Comparison of ENCODE assay signal across 12 cellular contexts in the genomic region with DNA sequence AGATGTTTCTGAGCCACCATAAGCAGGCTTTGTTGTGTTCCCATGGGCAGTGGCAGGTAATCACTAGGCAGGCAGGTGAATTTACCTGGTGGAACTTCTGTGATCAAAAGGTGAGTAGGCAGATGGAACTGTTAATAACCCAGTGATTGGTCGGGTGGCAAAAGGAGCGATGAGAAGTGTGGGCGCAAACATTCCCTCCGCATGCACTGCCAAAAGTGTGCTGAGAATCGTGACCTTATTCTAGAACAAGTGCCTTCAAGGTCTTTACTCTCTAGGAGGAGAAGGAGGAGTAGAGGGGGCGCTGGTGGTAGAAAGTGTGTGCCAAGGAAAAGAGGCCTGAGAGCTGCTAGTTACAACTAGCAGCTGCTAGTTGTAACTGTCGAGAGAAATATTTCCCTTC.
"Had no signal": no experiment of that assay in that cellular context is flagged by ENCODE, and none has a peak within 500 bp of the region (broad histone marks: within the 10 kb centered on the region; RNA-seq: fewer than 3 reads in every experiment).

No MANE protein-coding gene starts in this region.

- DNase-seq: activated CD4-positive, alpha-beta memory T cell treated with anti-CD3 and anti-CD28 coated beads for 36 hours; activated naive CD4-positive, alpha-beta T cell treated with anti-CD3 and anti-CD28 coated beads, Interleukin-2, amount 10 ng/mL, durations not matched to agents 7 days and 5 days; hypothalamus; midbrain; nucleus accumbens; right cardiac atrium; small intestine; tibial artery had no signal

- H3K36me3 ChIP-seq: tibial artery had no signal

- H3K27ac Mint-ChIP-seq: activated CD4-positive, alpha-beta memory T cell treated with anti-CD3 and anti-CD28 coated beads for 36 hours; activated naive CD4-positive, alpha-beta T cell treated with anti-CD3 and anti-CD28 coated beads, Interleukin-2, amount 10 ng/mL, durations not matched to agents 7 days and 5 days; activated T-helper 17 cell treated with anti-CD3 and anti-CD28 coated beads, Interleukin-2, amount 50 U/mL, for 72 hours had no signal

- H3K27me3 ChIP-seq: tibial artery had no signal

- H3K4me3 ChIP-seq: lung, tibial artery had no signal

- H3K9me3 ChIP-seq: tibial artery had no signal

- H3K27ac ChIP-seq: tibial artery had no signal

- ATAC-seq: activated CD4-positive, CD25-positive, alpha-beta regulatory T cell treated with anti-CD3 and anti-CD28 coated beads, Interleukin-2, amount 50 U/mL, for 24 hours; activated T-helper 17 cell treated with anti-CD3 and anti-CD28 coated beads, Interleukin-2, amount 50 U/mL, for 72 hours; esophagus mucosa; right cardiac atrium had no signal

- H3K9me3 Mint-ChIP-seq: activated CD4-positive, alpha-beta memory T cell treated with anti-CD3 and anti-CD28 coated beads for 36 hours; activated naive CD4-positive, alpha-beta T cell treated with anti-CD3 and anti-CD28 coated beads, Interleukin-2, amount 10 ng/mL, durations not matched to agents 7 days and 5 days; activated T-helper 17 cell treated with anti-CD3 and anti-CD28 coated beads, Interleukin-2, amount 50 U/mL, for 72 hours had no signal

- H3K4me3 Mint-ChIP-seq: activated CD4-positive, alpha-beta memory T cell treated with anti-CD3 and anti-CD28 coated beads for 36 hours; activated naive CD4-positive, alpha-beta T cell treated with anti-CD3 and anti-CD28 coated beads, Interleukin-2, amount 10 ng/mL, durations not matched to agents 7 days and 5 days; activated T-helper 17 cell treated with anti-CD3 and anti-CD28 coated beads, Interleukin-2, amount 50 U/mL, for 72 hours had no signal
